ENCODE assay signal across 30 cellular contexts in the genomic region with DNA sequence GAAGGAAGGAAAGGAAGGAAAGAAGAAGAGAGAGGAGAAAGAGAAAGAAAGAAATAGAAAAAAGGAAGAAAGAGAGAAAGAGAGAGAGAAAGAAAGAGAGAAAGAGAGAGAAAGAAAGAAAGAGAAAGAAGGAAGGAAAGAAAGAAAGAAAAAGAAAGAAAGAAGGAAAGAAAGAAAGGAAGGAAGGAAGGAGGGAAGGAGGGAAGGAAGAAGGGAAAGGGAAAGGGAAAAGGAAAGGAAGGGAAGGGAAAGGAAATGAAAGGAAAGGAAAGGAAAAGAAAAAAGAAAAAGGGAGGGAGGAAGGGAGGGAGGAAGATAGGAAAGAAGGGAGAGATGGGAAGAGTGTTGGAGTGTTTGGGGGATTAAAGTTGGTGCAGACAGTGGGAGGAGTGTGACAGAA.
"Had no signal": no experiment of that assay in that cellular context is flagged by ENCODE, and none has a peak within 500 bp of the region (broad histone marks: within the 10 kb centered on the region; RNA-seq: fewer than 3 reads in every experiment).

No MANE protein-coding gene starts in this region.

- H3K36me3 ChIP-seq: esophagus muscularis mucosa, gastrocnemius medialis, heart right ventricle had no signal

- H3K4me3 ChIP-seq: body of pancreas, esophagus muscularis mucosa, gastrocnemius medialis, heart right ventricle, hepatocyte had no signal

- H3K4me1 ChIP-seq: body of pancreas, esophagus muscularis mucosa, gastrocnemius medialis, heart right ventricle had no signal

- H3K27ac ChIP-seq: body of pancreas, esophagus muscularis mucosa, foreskin keratinocyte, gastrocnemius medialis, heart right ventricle, hepatocyte had no signal

- H3K27me3 ChIP-seq: body of pancreas, esophagus muscularis mucosa, foreskin keratinocyte, heart right ventricle, hepatocyte had no signal

- FAIRE-seq: colon had no signal

- ATAC-seq: activated naive CD4-positive, alpha-beta T cell treated with anti-CD3 and anti-CD28 coated beads, Interleukin-2, amount 50 U/mL, for 72 hours; activated T-cell treated with anti-CD3 and anti-CD28 coated beads, Interleukin-2, amount 50 U/mL, for 72 hours; body of pancreas; effector memory CD8-positive, alpha-beta T cell; foreskin keratinocyte; gastrocnemius medialis; heart right ventricle; T-helper 17 cell had no signal

- H2AFZ ChIP-seq: hepatocyte had no signal

- H3K4me2 ChIP-seq: hepatocyte had no signal

- H3K9me3 ChIP-seq: body of pancreas, esophagus muscularis mucosa, gastrocnemius medialis, heart right ventricle had no signal

- H3K79me2 ChIP-seq: hepatocyte had no signal

- DNase-seq: activated CD4-positive, alpha-beta memory T cell treated with anti-CD3 and anti-CD28 coated beads, Interleukin-2, amount 10 ng/mL, durations not matched to agents 7 days and 5 days; activated CD4-positive, alpha-beta T cell treated with anti-CD3 and anti-CD28 coated beads for 1 hour; activated CD4-positive, alpha-beta T cell treated with anti-CD3 and anti-CD28 coated beads for 4 hours; activated CD4-positive, alpha-beta T cell treated with anti-CD3 and anti-CD28 coated beads, Interleukin-2, amount 10 ng/mL, durations not matched to agents 7 days and 5 days; activated CD4-positive, alpha-beta T cell treated with anti-CD3 and anti-CD28 coated beads, Interleukin-2, amount 50 U/mL, for 4 hours; activated CD8-positive, alpha-beta memory T cell treated with anti-CD3 and anti-CD28 coated beads, Interleukin-2, amount 50 U/mL, for 48 hours; activated gamma-delta T cell; activated naive CD4-positive, alpha-beta T cell; activated naive CD4-positive, alpha-beta T cell treated with anti-CD3 and anti-CD28 coated beads, Interleukin-2, amount 10 ng/mL, durations not matched to agents 7 days and 5 days; activated naive CD8-positive, alpha-beta T cell treated with anti-CD3 and anti-CD28 coated beads, Interleukin-2, amount 10 ng/mL, durations not matched to agents 7 days and 5 days; activated T-cell treated with anti-CD3 and anti-CD28 coated beads for 4 hours; activated T-cell treated with anti-CD3 and anti-CD28 coated beads, Interleukin-2, amount 50 U/mL, for 24 hours; activated T-cell treated with anti-CD3 and anti-CD28 coated beads, Interleukin-2, amount 50 U/mL, for 72 hours; aorta; body of pancreas; caudate nucleus; cortex of kidney; dermis blood vessel endothelial cell; effector CD4-positive, alpha-beta T cell; effector memory CD8-positive, alpha-beta T cell; erythroblast; gastrocnemius medialis; heart right ventricle; T-helper 17 cell; T1000 had no signal
